In genomic region chr20:50278684-50279531, GRCh38 we compare ENCODE assay signal across 1 cellular context.
TF ChIP-seq lines count a peak whose summit lies in the region.

No MANE protein-coding gene starts in this region.

TF ChIP-seq in HepG2, 621 proteins besides CTCF, POLR2A, EP300 and RAD21 (continued from another document and continues in another):
- TF ChIP-seq, protein P1, sequence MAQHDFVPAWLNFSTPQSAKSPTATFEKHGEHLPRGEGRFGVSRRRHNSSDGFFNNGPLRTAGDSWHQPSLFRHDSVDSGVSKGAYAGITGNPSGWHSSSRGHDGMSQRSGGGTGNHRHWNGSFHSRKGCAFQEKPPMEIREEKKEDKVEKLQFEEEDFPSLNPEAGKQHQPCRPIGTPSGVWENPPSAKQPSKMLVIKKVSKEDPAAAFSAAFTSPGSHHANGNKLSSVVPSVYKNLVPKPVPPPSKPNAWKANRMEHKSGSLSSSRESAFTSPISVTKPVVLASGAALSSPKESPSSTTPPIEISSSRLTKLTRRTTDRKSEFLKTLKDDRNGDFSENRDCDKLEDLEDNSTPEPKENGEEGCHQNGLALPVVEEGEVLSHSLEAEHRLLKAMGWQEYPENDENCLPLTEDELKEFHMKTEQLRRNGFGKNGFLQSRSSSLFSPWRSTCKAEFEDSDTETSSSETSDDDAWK (CRISPR knock-in tag; IDR thresholded peaks at IDR 0.05) = no peak
- TF ChIP-seq ZNF382 (CRISPR knock-in tag; IDR thresholded peaks at IDR 0.05; ENCODE audit: borderline replicate concordance) (no peak), BORCS8-MEF2B (CRISPR knock-in tag; IDR thresholded peaks at IDR 0.05) (0 out of 2 replicates have a peak, but pooled peaks have one; percentile 28), ZNF781 (CRISPR knock-in tag; IDR thresholded peaks at IDR 0.05; ENCODE audit: borderline replicate concordance, not compliant biosample characterization) (no peak), FOXA3 (CRISPR knock-in tag; IDR thresholded peaks at IDR 0.05) (peak; percentile 59), ZNF891 (CRISPR knock-in tag; IDR thresholded peaks at IDR 0.05) (peak; percentile 80), CENPT (CRISPR knock-in tag; IDR thresholded peaks at IDR 0.05; ENCODE audit: low read depth) (no peak), HMG20B (CRISPR knock-in tag; conservative IDR thresholded peaks at IDR 0.05) (0 out of 2 replicates have a peak, but pooled peaks have one; percentile 40), SP1 (IDR thresholded peaks at IDR 0.05) (no peak), SP1 (CRISPR knock-in tag; IDR thresholded peaks at IDR 0.05) (peak; percentile 65; the same call in 1 of the 2 replicates), TAF15 (IDR thresholded peaks at IDR 0.05; ENCODE audit: low read depth, low read length, poor library complexity, severe bottlenecking) (no peak), ZNF510 (CRISPR knock-in tag; IDR thresholded peaks at IDR 0.05; ENCODE audit: low read depth) (no peak), ZNF225 (CRISPR knock-in tag; IDR thresholded peaks at IDR 0.05) (no peak), NR3C1 (CRISPR knock-in tag; IDR thresholded peaks at IDR 0.05) (no peak), ZBTB8A (CRISPR knock-in tag; IDR thresholded peaks at IDR 0.05; ENCODE audit: borderline replicate concordance, low read depth) (no peak), ZBTB42 (CRISPR knock-in tag; IDR thresholded peaks at IDR 0.05) (no peak), ZNF207 (IDR thresholded peaks at IDR 0.05; ENCODE audit: borderline replicate concordance) (no peak), ZSCAN12 (CRISPR knock-in tag; IDR thresholded peaks at IDR 0.05) (no peak), ZNF18 (CRISPR knock-in tag; IDR thresholded peaks at IDR 0.05; ENCODE audit: insufficient replicate concordance) (no peak), RXRA (CRISPR knock-in tag; IDR thresholded peaks at IDR 0.05) (peak; percentile 82), ZSCAN20 (CRISPR knock-in tag; IDR thresholded peaks at IDR 0.05; ENCODE audit: borderline replicate concordance) (no peak), ZNF883 (CRISPR knock-in tag; IDR thresholded peaks at IDR 0.05; ENCODE audit: not compliant biosample characterization) (no peak), PRDM15 (CRISPR knock-in tag; IDR thresholded peaks at IDR 0.05) (no peak), SKIL (CRISPR knock-in tag; IDR thresholded peaks at IDR 0.05; ENCODE audit: borderline replicate concordance) (no peak), DNMT1 (CRISPR knock-in tag; IDR thresholded peaks at IDR 0.05) (peak; percentile 88; the same call in 1 of the 2 replicates), ZNF124 (CRISPR knock-in tag; IDR thresholded peaks at IDR 0.05) (peak; percentile 89; the same call in 1 of the 2 replicates), ZNF790 (CRISPR knock-in tag; IDR thresholded peaks at IDR 0.05; ENCODE audit: borderline replicate concordance) (no peak), ZNF180 (CRISPR knock-in tag; IDR thresholded peaks at IDR 0.05; ENCODE audit: borderline replicate concordance, low read depth) (no peak), RBFOX2 (IDR thresholded peaks at IDR 0.05; ENCODE audit: low read depth, low read length) (no peak), HIVEP1 (CRISPR knock-in tag; IDR thresholded peaks at IDR 0.05) (peak; percentile 29; the same call in 1 of the 2 replicates), ZNF446 (CRISPR knock-in tag; IDR thresholded peaks at IDR 0.05) (no peak), HMGA1 (CRISPR knock-in tag; conservative IDR thresholded peaks at IDR 0.05) (no peak), SMC3 (IDR thresholded peaks at IDR 0.05; ENCODE audit: low read length) (peak; percentile 83), SAP130 (CRISPR knock-in tag; IDR thresholded peaks at IDR 0.05; ENCODE audit: low read depth) (peak; percentile 71), RORA (CRISPR knock-in tag; IDR thresholded peaks at IDR 0.05) (no peak), ZBTB34 (CRISPR knock-in tag; IDR thresholded peaks at IDR 0.05) (no peak), MAZ (IDR thresholded peaks at IDR 0.05; ENCODE audit: borderline replicate concordance, low read depth, low read length) (no peak), MAZ (CRISPR knock-in tag; IDR thresholded peaks at IDR 0.05; ENCODE audit: low read depth) (0 out of 2 replicates have a peak, but pooled peaks have one; percentile 54)
- TF ChIP-seq, protein P2, sequence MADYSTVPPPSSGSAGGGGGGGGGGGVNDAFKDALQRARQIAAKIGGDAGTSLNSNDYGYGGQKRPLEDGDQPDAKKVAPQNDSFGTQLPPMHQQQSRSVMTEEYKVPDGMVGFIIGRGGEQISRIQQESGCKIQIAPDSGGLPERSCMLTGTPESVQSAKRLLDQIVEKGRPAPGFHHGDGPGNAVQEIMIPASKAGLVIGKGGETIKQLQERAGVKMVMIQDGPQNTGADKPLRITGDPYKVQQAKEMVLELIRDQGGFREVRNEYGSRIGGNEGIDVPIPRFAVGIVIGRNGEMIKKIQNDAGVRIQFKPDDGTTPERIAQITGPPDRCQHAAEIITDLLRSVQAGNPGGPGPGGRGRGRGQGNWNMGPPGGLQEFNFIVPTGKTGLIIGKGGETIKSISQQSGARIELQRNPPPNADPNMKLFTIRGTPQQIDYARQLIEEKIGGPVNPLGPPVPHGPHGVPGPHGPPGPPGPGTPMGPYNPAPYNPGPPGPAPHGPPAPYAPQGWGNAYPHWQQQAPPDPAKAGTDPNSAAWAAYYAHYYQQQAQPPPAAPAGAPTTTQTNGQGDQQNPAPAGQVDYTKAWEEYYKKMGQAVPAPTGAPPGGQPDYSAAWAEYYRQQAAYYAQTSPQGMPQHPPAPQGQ (CRISPR knock-in tag; IDR thresholded peaks at IDR 0.05; ENCODE audit: borderline replicate concordance) = no peak
- TF ChIP-seq, protein P3, sequence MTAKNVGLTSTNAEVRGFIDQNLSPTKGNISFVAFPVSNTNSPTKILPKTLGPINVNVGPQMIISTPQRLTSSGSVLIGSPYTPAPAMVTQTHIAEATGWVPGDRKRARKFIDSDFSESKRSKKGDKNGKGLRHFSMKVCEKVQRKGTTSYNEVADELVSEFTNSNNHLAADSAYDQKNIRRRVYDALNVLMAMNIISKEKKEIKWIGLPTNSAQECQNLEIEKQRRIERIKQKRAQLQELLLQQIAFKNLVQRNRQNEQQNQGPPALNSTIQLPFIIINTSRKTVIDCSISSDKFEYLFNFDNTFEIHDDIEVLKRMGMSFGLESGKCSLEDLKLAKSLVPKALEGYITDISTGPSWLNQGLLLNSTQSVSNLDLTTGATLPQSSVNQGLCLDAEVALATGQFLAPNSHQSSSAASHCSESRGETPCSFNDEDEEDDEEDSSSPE (CRISPR knock-in tag; IDR thresholded peaks at IDR 0.05) = peak; percentile 57; the same call in 1 of the 2 replicates
- TF ChIP-seq, protein P4, sequence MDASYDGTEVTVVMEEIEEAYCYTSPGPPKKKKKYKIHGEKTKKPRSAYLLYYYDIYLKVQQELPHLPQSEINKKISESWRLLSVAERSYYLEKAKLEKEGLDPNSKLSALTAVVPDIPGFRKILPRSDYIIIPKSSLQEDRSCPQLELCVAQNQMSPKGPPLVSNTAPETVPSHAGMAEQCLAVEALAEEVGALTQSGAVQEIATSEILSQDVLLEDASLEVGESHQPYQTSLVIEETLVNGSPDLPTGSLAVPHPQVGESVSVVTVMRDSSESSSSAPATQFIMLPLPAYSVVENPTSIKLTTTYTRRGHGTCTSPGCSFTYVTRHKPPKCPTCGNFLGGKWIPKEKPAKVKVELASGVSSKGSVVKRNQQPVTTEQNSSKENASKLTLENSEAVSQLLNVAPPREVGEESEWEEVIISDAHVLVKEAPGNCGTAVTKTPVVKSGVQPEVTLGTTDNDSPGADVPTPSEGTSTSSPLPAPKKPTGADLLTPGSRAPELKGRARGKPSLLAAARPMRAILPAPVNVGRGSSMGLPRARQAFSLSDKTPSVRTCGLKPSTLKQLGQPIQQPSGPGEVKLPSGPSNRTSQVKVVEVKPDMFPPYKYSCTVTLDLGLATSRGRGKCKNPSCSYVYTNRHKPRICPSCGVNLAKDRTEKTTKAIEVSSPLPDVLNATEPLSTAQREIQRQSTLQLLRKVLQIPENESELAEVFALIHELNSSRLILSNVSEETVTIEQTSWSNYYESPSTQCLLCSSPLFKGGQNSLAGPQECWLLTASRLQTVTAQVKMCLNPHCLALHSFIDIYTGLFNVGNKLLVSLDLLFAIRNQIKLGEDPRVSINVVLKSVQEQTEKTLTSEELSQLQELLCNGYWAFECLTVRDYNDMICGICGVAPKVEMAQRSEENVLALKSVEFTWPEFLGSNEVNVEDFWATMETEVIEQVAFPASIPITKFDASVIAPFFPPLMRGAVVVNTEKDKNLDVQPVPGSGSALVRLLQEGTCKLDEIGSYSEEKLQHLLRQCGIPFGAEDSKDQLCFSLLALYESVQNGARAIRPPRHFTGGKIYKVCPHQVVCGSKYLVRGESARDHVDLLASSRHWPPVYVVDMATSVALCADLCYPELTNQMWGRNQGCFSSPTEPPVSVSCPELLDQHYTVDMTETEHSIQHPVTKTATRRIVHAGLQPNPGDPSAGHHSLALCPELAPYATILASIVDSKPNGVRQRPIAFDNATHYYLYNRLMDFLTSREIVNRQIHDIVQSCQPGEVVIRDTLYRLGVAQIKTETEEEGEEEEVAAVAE (CRISPR knock-in tag; IDR thresholded peaks at IDR 0.05; ENCODE audit: borderline replicate concordance) = 0 out of 2 replicates have a peak, but pooled peaks have one; percentile 13
- TF ChIP-seq, protein P5, sequence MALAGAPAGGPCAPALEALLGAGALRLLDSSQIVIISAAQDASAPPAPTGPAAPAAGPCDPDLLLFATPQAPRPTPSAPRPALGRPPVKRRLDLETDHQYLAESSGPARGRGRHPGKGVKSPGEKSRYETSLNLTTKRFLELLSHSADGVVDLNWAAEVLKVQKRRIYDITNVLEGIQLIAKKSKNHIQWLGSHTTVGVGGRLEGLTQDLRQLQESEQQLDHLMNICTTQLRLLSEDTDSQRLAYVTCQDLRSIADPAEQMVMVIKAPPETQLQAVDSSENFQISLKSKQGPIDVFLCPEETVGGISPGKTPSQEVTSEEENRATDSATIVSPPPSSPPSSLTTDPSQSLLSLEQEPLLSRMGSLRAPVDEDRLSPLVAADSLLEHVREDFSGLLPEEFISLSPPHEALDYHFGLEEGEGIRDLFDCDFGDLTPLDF (CRISPR knock-in tag; IDR thresholded peaks at IDR 0.05) = no peak
